ENCODE assay signal across 8 cellular contexts in genomic region chr1:6523566-6523965, GRCh38. TPM values are rescaled to one million over a fixed set of nuclear protein-coding genes. Genes with fewer than 3 reads are reported as not detected.
DNase-seq lines count a peak whose midpoint lies in the region; ATAC-seq and TF ChIP-seq lines count a peak whose summit lies in the region.

No MANE protein-coding gene starts in this region.

- peaks cover 49% of the 10 kb centered on the region for H3K36me3 Mint-ChIP-seq in CD8-positive, alpha-beta T cell
- no peaks in the 10 kb centered on the region for H3K36me3 Mint-ChIP-seq in T-helper 17 cell (ENCODE audit: low read depth)

- intact Hi-C loops in CD8-positive, alpha-beta T cell (cut with DNase I, micrococcal nuclease) = loop anchor here (1.0 kb wide), 1 partner anchor 37 kb away; no protein-coding TSS in a partner anchor

- H3K27me3 Mint-ChIP-seq in CD8-positive, alpha-beta T cell (ENCODE audit: low read depth) = no peaks in the 10 kb centered on the region
- H3K27me3 Mint-ChIP-seq in T-helper 17 cell = no peaks in the 10 kb centered on the region

- POLR2A ChIA-PET in CD8-positive, alpha-beta T cell (lab: Charles Lee) = no interaction called here

- peaks cover 17% of the 10 kb centered on the region for H3K36me3 ChIP-seq in CD8-positive, alpha-beta T cell (ENCODE audit: insufficient read depth, low read length)
- peaks cover 11% of the 10 kb centered on the region for H3K36me3 ChIP-seq in iPS DF 6.9 (ENCODE audit: control insufficient read depth, insufficient read depth, low read length)

- no peaks in the 10 kb centered on the region for H3K9me3 ChIP-seq in CD8-positive, alpha-beta T cell (ENCODE audit: low read length)
- H3K9me3 ChIP-seq in iPS DF 6.9 (ENCODE audit: control insufficient read depth, insufficient read depth, low read length) (no peaks in the 10 kb centered on the region), T-helper 17 cell (ENCODE audit: control insufficient read depth, low read length, poor library complexity, severe bottlenecking) (no peaks in the 10 kb centered on the region)

- H3K27ac Mint-ChIP-seq in CD8-positive, alpha-beta T cell = peak overlapping the region; percentile 19
- H3K27ac Mint-ChIP-seq in T-helper 17 cell = no peak overlapping the region

- TF ChIP-seq CTCF in CD8-positive, alpha-beta T cell (IDR thresholded peaks at IDR 0.05) = peak; percentile 27
- peak; percentile 32; the same call in 1 of the 2 replicates for TF ChIP-seq CTCF in WI38 (IDR thresholded peaks at IDR 0.05; ENCODE audit: low read depth, low read length)

- no peak for DNase-seq in CD8-positive, alpha-beta T cell
- DNase-seq in HuH-7 (ENCODE audit: low spot score) = peak; percentile 83
- DNase-seq in iPS DF 6.9 (ENCODE audit: low read depth, low spot score) = peak; percentile 37
- DNase-seq in T-helper 17 cell = no peak
- DNase-seq in T-helper 9 cell = no peak

- WGBS in iPS DF 6.9 (ENCODE audit: insufficient coverage, insufficient read length) = no CpG with 5 or more reads among the region's 6 CpGs

- H3K4me3 ChIP-seq in CD8-positive, alpha-beta T cell (ENCODE audit: low read depth, low read length) = no peak overlapping the region
- no peak overlapping the region for H3K4me3 ChIP-seq in WI38 (ENCODE audit: low read depth, low read length)
- no peak overlapping the region for H3K4me3 ChIP-seq in iPS DF 6.9 (ENCODE audit: low read length)

- no peaks in the 10 kb centered on the region for H3K9me3 Mint-ChIP-seq in CD8-positive, alpha-beta T cell

- no peak overlapping the region for H3K27ac ChIP-seq in CD8-positive, alpha-beta T cell (ENCODE audit: low read depth, low read length)
- H3K27ac ChIP-seq in iPS DF 6.9 (ENCODE audit: low read length) = no peak overlapping the region

- H3K4me1 Mint-ChIP-seq in CD8-positive, alpha-beta T cell (ENCODE audit: low read depth) = no peaks in the 10 kb centered on the region
- peaks cover 6% of the 10 kb centered on the region for H3K4me1 Mint-ChIP-seq in T-helper 17 cell

- no peak for ATAC-seq in CD8-positive, alpha-beta T cell
- no peak for ATAC-seq in T-helper 17 cell
- no peak for ATAC-seq in HG03469 (IDR thresholded peaks at IDR 0.05; ENCODE audit: unreplicated experiment)
- no peak for ATAC-seq in GM18520 (IDR thresholded peaks at IDR 0.05; ENCODE audit: unreplicated experiment)

- no peaks in the 10 kb centered on the region for H3K4me1 ChIP-seq in CD8-positive, alpha-beta T cell (ENCODE audit: insufficient read depth, low read length)
- peaks cover 4% of the 10 kb centered on the region; the same call in 1 of the 2 replicates for H3K4me1 ChIP-seq in iPS DF 6.9 (ENCODE audit: control insufficient read depth, insufficient read depth, low read length)

- CTCF ChIA-PET in CD8-positive, alpha-beta T cell (lab: Charles Lee) = interaction anchor here (0.7 to 1.9 kb wide), 4 partner anchors 25 to 33 kb away, joined by 3 to 8 read pairs (median 4); partner anchors contain the start of genes PLEKHG5 and TAS1R1

- no peak overlapping the region for H3K4me3 Mint-ChIP-seq in CD8-positive, alpha-beta T cell
- H3K4me3 Mint-ChIP-seq in T-helper 17 cell = no peak overlapping the region

- no peaks in the 10 kb centered on the region for H3K27me3 ChIP-seq in CD8-positive, alpha-beta T cell (ENCODE audit: insufficient read depth, low read length)
- no peaks in the 10 kb centered on the region for H3K27me3 ChIP-seq in iPS DF 6.9 (ENCODE audit: control insufficient read depth, insufficient read depth, low read length)

RNA-seq across cellular contexts. Expression of gene NOL9, which starts 30.7 kb away (rescaled TPM):
- total RNA-seq in CD8-positive, alpha-beta T cell = 10 to 100 TPM; 67.9 to 71.8 TPM
- 10 to 100 TPM; 62.3 to 77.7 TPM for total RNA-seq in T-helper 17 cell

RNA-seq across cellular contexts. Expression of gene TAS1R1, which starts 31.5 kb away (rescaled TPM):
- not detected for total RNA-seq in CD8-positive, alpha-beta T cell
- total RNA-seq in T-helper 17 cell = not detected

RNA-seq across cellular contexts. Expression of gene PLEKHG5, which starts 32.1 kb away (rescaled TPM):
- 1 to 10 TPM; 4.0 to 5.0 TPM for total RNA-seq in CD8-positive, alpha-beta T cell
- total RNA-seq in T-helper 17 cell = 10 to 100 TPM; 10.8 to 12.8 TPM

RNA-seq across cellular contexts. Expression of gene ZBTB48, which starts 56.2 kb away (rescaled TPM):
- total RNA-seq in CD8-positive, alpha-beta T cell = 10 to 100 TPM; 31.9 to 35.0 TPM
- 10 to 100 TPM; 34.0 to 34.2 TPM for total RNA-seq in T-helper 17 cell

RNA-seq across cellular contexts. Expression of gene TNFRSF25, which starts 57.6 kb away (rescaled TPM):
- 100 to 1,000 TPM; 178 to 185 TPM for total RNA-seq in CD8-positive, alpha-beta T cell
- 100 to 1,000 TPM; 393 to 433 TPM for total RNA-seq in T-helper 17 cell

Comparison
In these comparisons a context has a peak if more than half of its experiments do, and no peak if none do; other contexts are left out.
1. DNase-seq: peak in HuH-7 (single experiment) and iPS DF 6.9 (single experiment); none in CD8-positive, alpha-beta T cell (0 of 7), T-helper 17 cell (0 of 3) and T-helper 9 cell (single experiment).